Comparison of ENCODE assay signal across 7 cellular contexts in the genomic region with DNA sequence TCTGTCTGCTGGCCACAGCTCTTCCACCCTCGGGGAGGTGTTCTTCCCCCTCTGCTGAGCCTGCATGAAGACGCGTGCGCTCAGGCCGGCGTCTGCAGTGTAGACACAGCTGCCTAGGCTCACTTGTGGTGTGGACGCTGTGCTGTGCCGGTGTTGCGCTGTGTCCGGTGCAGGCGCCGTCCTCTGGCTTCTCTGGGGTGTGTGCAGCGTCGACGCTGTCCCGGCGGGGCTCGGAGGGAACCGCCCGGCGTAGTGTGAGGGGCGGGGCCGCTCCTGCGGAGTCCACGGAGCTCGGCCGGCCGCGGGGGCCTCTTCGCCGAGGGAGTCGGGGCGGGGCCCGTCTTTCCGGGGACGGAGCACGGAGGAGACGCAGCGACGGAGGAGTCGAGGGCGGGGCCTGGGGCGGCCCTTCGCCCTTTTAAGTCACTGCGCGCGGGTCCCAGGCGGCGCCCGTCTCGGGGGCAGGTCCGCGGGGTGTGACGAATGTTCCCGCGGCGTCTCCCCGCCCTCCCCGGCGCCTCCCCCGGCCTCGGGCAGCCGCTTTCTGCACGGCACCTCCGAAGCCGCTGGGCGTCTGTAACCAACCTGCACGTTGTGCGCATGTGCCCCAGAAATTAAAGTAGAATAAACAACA.
A peak's percentile ranks its signal among the peaks of the same experiment; 100 is the strongest.
DNase-seq lines count a peak whose midpoint lies in the region; ATAC-seq lines count a peak whose summit lies in the region.

No MANE protein-coding gene starts in this region.

- H3K9me3 Mint-ChIP-seq in central memory CD8-positive, alpha-beta T cell, result peaks cover 11% of the 10 kb centered on the region

- no peaks in the 10 kb centered on the region for H3K27me3 Mint-ChIP-seq in central memory CD8-positive, alpha-beta T cell

- ATAC-seq in GM18498 (IDR thresholded peaks at IDR 0.05; ENCODE audit: unreplicated experiment) (peak; percentile 94), HG02798 (IDR thresholded peaks at IDR 0.05; ENCODE audit: poor library complexity, unreplicated experiment) (peak; percentile 93)
- ATAC-seq in central memory CD8-positive, alpha-beta T cell (replicated peaks; ENCODE audit: extremely low read depth, poor library complexity, severe bottlenecking), result peak; percentile 92

- H3K36me3 Mint-ChIP-seq in central memory CD8-positive, alpha-beta T cell (ENCODE audit: insufficient read depth), result peaks cover 10% of the 10 kb centered on the region

- peaks cover 38% of the 10 kb centered on the region for H3K4me1 Mint-ChIP-seq in central memory CD8-positive, alpha-beta T cell

- peak overlapping the region; percentile 86 for H3K27ac Mint-ChIP-seq in central memory CD8-positive, alpha-beta T cell (ENCODE audit: low read depth)

- H3K4me3 Mint-ChIP-seq in central memory CD8-positive, alpha-beta T cell, result peak overlapping the region; percentile 91

- DNase-seq in NCI-H187 treated with DMSO at 0.1 percent for 48 hours (lab: John Stamatoyannopoulos, UW) (peak; percentile 41), kidney glomerular epithelial cell (lab: John Stamatoyannopoulos, UW) (peak; percentile 69)
- DNase-seq in activated CD4-positive, CD25-positive, alpha-beta regulatory T cell treated with anti-CD3 and anti-CD28 coated beads, Interleukin-2, amount 50 U/mL, for 16 hours (ENCODE audit: low read depth, low spot score), result peak; percentile 86
- peak; percentile 81 to 89 for DNase-seq in central memory CD8-positive, alpha-beta T cell (ENCODE audit: low spot score in 2 of 2)
- DNase-seq in stimulated activated CD4-positive, alpha-beta T cell treated with anti-CD3 and anti-CD28 coated beads, Interleukin-15, amount 100 ng/mL, for 24 hours, result peak; percentile 97

Comparison
In these comparisons a context has a peak if more than half of its experiments do, and no peak if none do; other contexts are left out.
1. Peak in every context shown above with its lines: DNase-seq and ATAC-seq.
2. DNase-seq: peak in every context shown above with its lines; median percentile 97 in stimulated activated CD4-positive, alpha-beta T cell treated with anti-CD3 and anti-CD28 coated beads, Interleukin-15, amount 100 ng/mL, for 24 hours; 86 in activated CD4-positive, CD25-positive, alpha-beta regulatory T cell treated with anti-CD3 and anti-CD28 coated beads, Interleukin-2, amount 50 U/mL, for 16 hours; 85 in central memory CD8-positive, alpha-beta T cell; 69 in kidney glomerular epithelial cell; 41 in NCI-H187 treated with DMSO at 0.1 percent for 48 hours.